In the genomic region with DNA sequence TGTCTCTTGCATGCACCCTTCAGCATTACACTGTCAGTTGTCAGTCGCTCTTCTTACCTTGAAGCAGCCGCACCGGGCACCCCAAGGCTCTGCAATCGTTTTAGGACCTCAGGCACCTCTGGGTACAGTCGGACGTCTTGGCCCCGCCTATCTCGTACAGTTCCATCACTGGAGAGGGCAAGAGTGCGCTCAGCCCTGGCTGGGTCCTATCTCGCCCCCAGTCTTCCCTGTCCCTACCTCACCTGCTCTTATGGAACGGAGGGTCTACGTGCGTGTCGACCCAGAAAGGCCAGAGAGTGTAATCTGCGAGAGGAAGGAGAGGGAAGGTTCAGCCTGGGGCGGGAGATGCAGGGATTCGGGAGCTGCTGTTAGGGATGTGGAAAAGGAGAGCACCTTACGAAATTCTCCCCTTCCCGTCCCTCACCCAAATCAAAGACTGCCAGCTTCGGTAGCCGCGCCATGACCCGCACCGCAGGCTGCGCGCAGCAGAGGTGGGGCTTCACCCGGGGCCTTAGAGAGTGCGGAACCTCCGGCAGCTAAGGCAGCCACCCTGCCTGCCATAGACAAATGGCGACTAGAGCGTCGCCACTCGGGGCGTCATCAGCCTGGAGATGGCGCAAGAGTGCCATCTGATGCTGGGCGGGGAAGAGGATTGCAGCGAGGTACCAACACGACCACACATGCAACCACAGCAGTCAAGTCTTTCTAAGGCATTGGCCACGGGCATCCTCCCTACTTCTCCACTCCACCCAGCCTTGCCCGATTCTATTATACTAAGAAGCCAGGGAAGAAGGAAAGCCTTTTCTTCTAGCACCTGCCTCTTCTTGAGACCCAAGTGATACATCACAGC, we compare ENCODE assay signal across 1 cellular context.
A peak's percentile ranks its signal among the peaks of the same experiment; 100 is the strongest.
TF ChIP-seq lines count a peak whose summit lies in the region.

A gene (minus strand): TSS at position 572 of the 850 bp plus-strand sequence. CDS start 111 bp downstream, at position 461.

TF ChIP-seq in HEK293, 187 proteins besides CTCF, POLR2A, EP300 and RAD21 (continued from another document):
- TF ChIP-seq ZXDB (tag by site-specific recombination; IDR thresholded peaks at IDR 0.05): peak; percentile 85; the same call in 1 of the 2 replicates
- peak; percentile 66; the same call in 1 of the 2 replicates for TF ChIP-seq ZNF610 (tag by site-specific recombination; IDR thresholded peaks at IDR 0.05; ENCODE audit: borderline replicate concordance)
- TF ChIP-seq ZNF660 (tag by site-specific recombination; IDR thresholded peaks at IDR 0.05): peak; percentile 79
- TF ChIP-seq SP3 (tag by site-specific recombination; IDR thresholded peaks at IDR 0.05): peak; percentile 65
- no peak for TF ChIP-seq ZNF626 (tag by site-specific recombination; IDR thresholded peaks at IDR 0.05)
- peak; percentile 98 for TF ChIP-seq KLF8 (tag by site-specific recombination; IDR thresholded peaks at IDR 0.05)
- peak; percentile 93 for TF ChIP-seq ZNF629 (tag by site-specific recombination; IDR thresholded peaks at IDR 0.05)
- TF ChIP-seq, protein P1, sequence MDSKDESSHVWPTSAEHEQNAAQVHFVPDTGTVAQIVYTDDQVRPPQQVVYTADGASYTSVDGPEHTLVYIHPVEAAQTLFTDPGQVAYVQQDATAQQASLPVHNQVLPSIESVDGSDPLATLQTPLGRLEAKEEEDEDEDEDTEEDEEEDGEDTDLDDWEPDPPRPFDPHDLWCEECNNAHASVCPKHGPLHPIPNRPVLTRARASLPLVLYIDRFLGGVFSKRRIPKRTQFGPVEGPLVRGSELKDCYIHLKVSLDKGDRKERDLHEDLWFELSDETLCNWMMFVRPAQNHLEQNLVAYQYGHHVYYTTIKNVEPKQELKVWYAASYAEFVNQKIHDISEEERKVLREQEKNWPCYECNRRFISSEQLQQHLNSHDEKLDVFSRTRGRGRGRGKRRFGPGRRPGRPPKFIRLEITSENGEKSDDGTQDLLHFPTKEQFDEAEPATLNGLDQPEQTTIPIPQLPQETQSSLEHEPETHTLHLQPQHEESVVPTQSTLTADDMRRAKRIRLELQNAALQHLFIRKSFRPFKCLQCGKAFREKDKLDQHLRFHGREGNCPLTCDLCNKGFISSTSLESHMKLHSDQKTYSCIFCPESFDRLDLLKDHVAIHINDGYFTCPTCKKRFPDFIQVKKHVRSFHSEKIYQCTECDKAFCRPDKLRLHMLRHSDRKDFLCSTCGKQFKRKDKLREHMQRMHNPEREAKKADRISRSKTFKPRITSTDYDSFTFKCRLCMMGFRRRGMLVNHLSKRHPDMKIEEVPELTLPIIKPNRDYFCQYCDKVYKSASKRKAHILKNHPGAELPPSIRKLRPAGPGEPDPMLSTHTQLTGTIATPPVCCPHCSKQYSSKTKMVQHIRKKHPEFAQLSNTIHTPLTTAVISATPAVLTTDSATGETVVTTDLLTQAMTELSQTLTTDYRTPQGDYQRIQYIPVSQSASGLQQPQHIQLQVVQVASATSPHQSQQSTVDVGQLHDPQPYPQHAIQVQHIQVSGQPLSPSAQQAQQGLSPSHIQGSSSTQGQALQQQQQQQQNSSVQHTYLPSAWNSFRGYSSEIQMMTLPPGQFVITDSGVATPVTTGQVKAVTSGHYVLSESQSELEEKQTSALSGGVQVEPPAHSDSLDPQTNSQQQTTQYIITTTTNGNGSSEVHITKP (tag by site-specific recombination; IDR thresholded peaks at IDR 0.05): 0 out of 2 replicates have a peak, but pooled peaks have one; percentile 9
- TF ChIP-seq, protein P2, sequence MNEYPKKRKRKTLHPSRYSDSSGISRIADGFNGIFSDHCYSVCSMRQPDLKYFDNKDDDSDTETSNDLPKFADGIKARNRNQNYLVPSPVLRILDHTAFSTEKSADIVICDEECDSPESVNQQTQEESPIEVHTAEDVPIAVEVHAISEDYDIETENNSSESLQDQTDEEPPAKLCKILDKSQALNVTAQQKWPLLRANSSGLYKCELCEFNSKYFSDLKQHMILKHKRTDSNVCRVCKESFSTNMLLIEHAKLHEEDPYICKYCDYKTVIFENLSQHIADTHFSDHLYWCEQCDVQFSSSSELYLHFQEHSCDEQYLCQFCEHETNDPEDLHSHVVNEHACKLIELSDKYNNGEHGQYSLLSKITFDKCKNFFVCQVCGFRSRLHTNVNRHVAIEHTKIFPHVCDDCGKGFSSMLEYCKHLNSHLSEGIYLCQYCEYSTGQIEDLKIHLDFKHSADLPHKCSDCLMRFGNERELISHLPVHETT (tag by site-specific recombination; IDR thresholded peaks at IDR 0.05): peak; percentile 81
- TF ChIP-seq ZNF248 (tag by site-specific recombination; IDR thresholded peaks at IDR 0.05): no peak
- TF ChIP-seq IKZF3 (tag by site-specific recombination; IDR thresholded peaks at IDR 0.05): no peak
- TF ChIP-seq ZFP69B (tag by site-specific recombination; IDR thresholded peaks at IDR 0.05): peak; percentile 53; the same call in 1 of the 2 replicates
- no peak for TF ChIP-seq ZNF792 (tag by site-specific recombination; IDR thresholded peaks at IDR 0.05)
- TF ChIP-seq REPIN1 (tag by site-specific recombination; IDR thresholded peaks at IDR 0.05; ENCODE audit: low read depth): no peak
- TF ChIP-seq ZNF10 (tag by site-specific recombination; IDR thresholded peaks at IDR 0.05): peak; percentile 47; the same call in 1 of the 2 replicates
- no peak for TF ChIP-seq ZNF837 (tag by site-specific recombination; IDR thresholded peaks at IDR 0.05)
- TF ChIP-seq ZBTB17 (tag by site-specific recombination; IDR thresholded peaks at IDR 0.05): peak; percentile 87
- TF ChIP-seq, protein P3, sequence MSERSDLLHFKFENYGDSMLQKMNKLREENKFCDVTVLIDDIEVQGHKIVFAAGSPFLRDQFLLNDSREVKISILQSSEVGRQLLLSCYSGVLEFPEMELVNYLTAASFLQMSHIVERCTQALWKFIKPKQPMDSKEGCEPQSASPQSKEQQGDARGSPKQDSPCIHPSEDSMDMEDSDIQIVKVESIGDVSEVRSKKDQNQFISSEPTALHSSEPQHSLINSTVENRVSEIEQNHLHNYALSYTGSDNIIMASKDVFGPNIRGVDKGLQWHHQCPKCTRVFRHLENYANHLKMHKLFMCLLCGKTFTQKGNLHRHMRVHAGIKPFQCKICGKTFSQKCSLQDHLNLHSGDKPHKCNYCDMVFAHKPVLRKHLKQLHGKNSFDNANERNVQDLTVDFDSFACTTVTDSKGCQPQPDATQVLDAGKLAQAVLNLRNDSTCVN (tag by site-specific recombination; optimal IDR thresholded peaks at IDR 0.05): peak; percentile 51
- peak; percentile 15; the same call in 1 of the 2 replicates for TF ChIP-seq ZNF623 (tag by site-specific recombination; IDR thresholded peaks at IDR 0.05)
- peak; percentile 12; the same call in 1 of the 2 replicates for TF ChIP-seq MZF1 (tag by site-specific recombination; IDR thresholded peaks at IDR 0.05; ENCODE audit: borderline replicate concordance)
- no peak for TF ChIP-seq ZNF350 (tag by site-specific recombination; IDR thresholded peaks at IDR 0.05)
- TF ChIP-seq ZNF558 (tag by site-specific recombination; IDR thresholded peaks at IDR 0.05): no peak
